8 cellular contexts compared by ENCODE assay signal in genomic region chr1:17128361-17128760, GRCh38. TPM values are rescaled to one million over a fixed set of nuclear protein-coding genes. Genes with fewer than 3 reads are reported as not detected.
DNase-seq lines count a peak whose midpoint lies in the region; ATAC-seq, FAIRE-seq and TF ChIP-seq lines count a peak whose summit lies in the region.

No MANE protein-coding gene starts in this region.

- H3K23ac ChIP-seq in mesendoderm (ENCODE audit: low read length): no peak overlapping the region

- H3K18ac ChIP-seq in mesendoderm (ENCODE audit: low read length): no peak overlapping the region

- H2BK15ac ChIP-seq in mesendoderm (replicated peaks; ENCODE audit: low read depth): no peak overlapping the region

- H3K4me1 Mint-ChIP-seq in stimulated activated effector memory CD8-positive, alpha-beta T cell treated with anti-CD3 and anti-CD28 coated beads, Interleukin-12 subunit alpha, Interleukin-12 subunit beta, amount 100 ng/mL, for 72 hours: no peaks in the 10 kb centered on the region

- no peaks in the 10 kb centered on the region for H3K9me3 Mint-ChIP-seq in stimulated activated effector memory CD8-positive, alpha-beta T cell treated with anti-CD3 and anti-CD28 coated beads, Interleukin-12 subunit alpha, Interleukin-12 subunit beta, amount 100 ng/mL, for 72 hours

- no peak overlapping the region for H3K4ac ChIP-seq in mesendoderm (ENCODE audit: low read depth, low read length)

- no peak overlapping the region for H3K4me3 Mint-ChIP-seq in stimulated activated effector memory CD8-positive, alpha-beta T cell treated with anti-CD3 and anti-CD28 coated beads, Interleukin-12 subunit alpha, Interleukin-12 subunit beta, amount 100 ng/mL, for 72 hours

- H3K36me3 ChIP-seq in bronchial epithelial cell (ENCODE audit: control insufficient read depth, insufficient read depth, low read length) (no peaks in the 10 kb centered on the region), mesendoderm (ENCODE audit: control insufficient read depth, insufficient read depth, low read length) (no peaks in the 10 kb centered on the region), WERI-Rb-1 (no peaks in the 10 kb centered on the region)

- H3K9ac ChIP-seq in mesendoderm (ENCODE audit: low read length): no peak overlapping the region

- H3K56ac ChIP-seq in mesendoderm (ENCODE audit: low read length): no peak overlapping the region

- no peak overlapping the region for H2BK5ac ChIP-seq in mesendoderm (ENCODE audit: low read length)

- H3K27me3 ChIP-seq in bronchial epithelial cell (ENCODE audit: control insufficient read depth, insufficient read depth, low read length) (no peaks in the 10 kb centered on the region), mesendoderm (ENCODE audit: insufficient read depth, low read length, poor library complexity) (no peaks in the 10 kb centered on the region), WERI-Rb-1 (ENCODE audit: insufficient read depth, low read depth, severe bottlenecking) (no peaks in the 10 kb centered on the region)

- FAIRE-seq in bronchial epithelial cell (lab: Jason Lieb, UNC): no peak

- no peak overlapping the region for H2BK120ac ChIP-seq in mesendoderm (ENCODE audit: low read depth, low read length)

- no peak overlapping the region for H3K4me2 ChIP-seq in mesendoderm (ENCODE audit: low read length)

- no peak overlapping the region for H2AK5ac ChIP-seq in mesendoderm (ENCODE audit: low read length)

- no CpG with 5 or more reads among the region's 5 CpGs for WGBS in mesendoderm (ENCODE audit: extremely low coverage, insufficient coverage, low lambda C conversion rate)

- H3K27ac Mint-ChIP-seq in stimulated activated effector memory CD8-positive, alpha-beta T cell treated with anti-CD3 and anti-CD28 coated beads, Interleukin-12 subunit alpha, Interleukin-12 subunit beta, amount 100 ng/mL, for 72 hours: no peak overlapping the region

- TF ChIP-seq CTCF in bronchial epithelial cell (IDR thresholded peaks at IDR 0.05; ENCODE audit: insufficient read depth, low read length, severe bottlenecking): no peak
- TF ChIP-seq CTCF in WERI-Rb-1 (IDR thresholded peaks at IDR 0.05; ENCODE audit: low read depth, low read length): no peak

- H3K79me2 ChIP-seq in mesendoderm (ENCODE audit: control insufficient read depth, insufficient read depth, low read length): no peaks in the 10 kb centered on the region

- peak; percentile 77 for DNase-seq in CD1c-positive myeloid dendritic cell (ENCODE audit: extremely low spot score)
- peak; percentile 86 for DNase-seq in MV-4-11 (lab: John Stamatoyannopoulos, UW)
- DNase-seq in bronchial epithelial cell (ENCODE audit: low read depth): peak; percentile 80
- DNase-seq in mesendoderm: peak; percentile 83
- DNase-seq in posterior cingulate gyrus: no peak
- no peak for DNase-seq in stimulated activated effector memory CD8-positive, alpha-beta T cell treated with anti-CD3 and anti-CD28 coated beads, Interleukin-12 subunit alpha, Interleukin-12 subunit beta, amount 100 ng/mL, for 72 hours (ENCODE audit: low spot score in 2 of 2)
- no peak for DNase-seq in WERI-Rb-1

- H3K27ac ChIP-seq in mesendoderm (ENCODE audit: low read depth, low read length) (no peak overlapping the region), WERI-Rb-1 (no peak overlapping the region)

- H4K5ac ChIP-seq in mesendoderm (ENCODE audit: low read length): no peak overlapping the region

- intact Hi-C loops in posterior cingulate gyrus (cut with DNase I): no loop called here

- ATAC-seq in GM21515 (IDR thresholded peaks at IDR 0.05; ENCODE audit: unreplicated experiment): no peak
- ATAC-seq in stimulated activated effector memory CD8-positive, alpha-beta T cell treated with anti-CD3 and anti-CD28 coated beads, Interleukin-12 subunit alpha, Interleukin-12 subunit beta, amount 100 ng/mL, for 72 hours: no peak

- no peaks in the 10 kb centered on the region for H3K4me1 ChIP-seq in mesendoderm (ENCODE audit: control insufficient read depth, low read depth, low read length)

- H3K9me3 ChIP-seq in WERI-Rb-1 (ENCODE audit: severe bottlenecking): no peaks in the 10 kb centered on the region

- H3K4me3 ChIP-seq in bronchial epithelial cell (ENCODE audit: low read depth, low read length): no peak overlapping the region
- H3K4me3 ChIP-seq in mesendoderm (ENCODE audit: low read length): no peak overlapping the region
- no peak overlapping the region for H3K4me3 ChIP-seq in WERI-Rb-1 (ENCODE audit: low read depth, low read length)

- no peak overlapping the region for H4K8ac ChIP-seq in mesendoderm (ENCODE audit: low read depth, low read length)

- no peaks in the 10 kb centered on the region for H3K36me3 Mint-ChIP-seq in stimulated activated effector memory CD8-positive, alpha-beta T cell treated with anti-CD3 and anti-CD28 coated beads, Interleukin-12 subunit alpha, Interleukin-12 subunit beta, amount 100 ng/mL, for 72 hours

- H3K79me1 ChIP-seq in mesendoderm (ENCODE audit: low read length): no peaks in the 10 kb centered on the region

RNA-seq across cellular contexts. Expression of gene PADI2, which starts 9.1 kb away (rescaled TPM):
- 1.0 and 1.3 TPM in 2 replicates for total RNA-seq in bronchial epithelial cell
- polyA plus RNA-seq in mesendoderm (2013, experiment 1 of 2): 0.65 TPM
- 0.56 TPM for polyA plus RNA-seq in mesendoderm (2013, experiment 2 of 2)

Comparison
In these comparisons a context has a peak if more than half of its experiments do, and no peak if none do; other contexts are left out.
1. DNase-seq: peak in CD1c-positive myeloid dendritic cell (single experiment), MV-4-11 (single experiment), bronchial epithelial cell (single experiment) and mesendoderm (single experiment); none in posterior cingulate gyrus (0 of 10), stimulated activated effector memory CD8-positive, alpha-beta T cell treated with anti-CD3 and anti-CD28 coated beads, Interleukin-12 subunit alpha, Interleukin-12 subunit beta, amount 100 ng/mL, for 72 hours (0 of 2) and WERI-Rb-1 (single experiment).